ENCODE assay signal across 8 cellular contexts in the genomic region with DNA sequence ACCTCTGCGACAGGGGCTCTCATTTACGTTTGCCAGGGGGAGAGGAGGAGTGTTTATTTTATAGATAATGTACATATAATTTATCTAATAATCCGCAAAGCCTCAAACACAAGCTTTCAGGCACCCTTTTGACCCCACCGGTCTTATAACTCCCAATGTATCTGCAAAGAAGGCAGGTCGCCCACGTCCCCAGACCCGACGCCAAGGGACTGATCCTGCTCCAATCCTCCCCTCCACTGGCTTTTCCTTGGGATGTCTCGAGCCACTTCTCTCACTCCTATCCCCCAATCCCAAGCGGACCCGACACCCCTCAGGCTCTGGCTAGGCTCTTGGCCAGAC. TPM values are rescaled to one million over a fixed set of nuclear protein-coding genes. Genes with fewer than 3 reads are reported as not detected.
DNase-seq lines count a peak whose midpoint lies in the region; ATAC-seq, FAIRE-seq and TF ChIP-seq lines count a peak whose summit lies in the region.

No MANE protein-coding gene starts in this region.

- H2BK15ac ChIP-seq in mesenchymal stem cell (ENCODE audit: low read depth, poor library complexity, severe bottlenecking) = peak overlapping the region; percentile 77

- TF ChIP-seq POLR2A in K562 (conservative IDR thresholded peaks at IDR 0.05) = no peak

- no peak for DNase-seq in HL-60 (ENCODE audit: low read depth in 1 of 2, low spot score in 1 of 2)
- no peak for DNase-seq in K562 (ENCODE audit: extremely low read depth in 1 of 4, low spot score in 3 of 4)
- DNase-seq in mesenchymal stem cell = no peak
- no peak for DNase-seq in GM19239 (ENCODE audit: insufficient read length, low spot score)
- DNase-seq in occipital lobe (lab: John Stamatoyannopoulos, UW) = no peak
- no peak for DNase-seq in activated CD4-positive, alpha-beta T cell treated with anti-CD3 and anti-CD28 coated beads for 4 hours

- peaks cover 44% of the 10 kb centered on the region for H3K79me2 ChIP-seq in K562 (ENCODE audit: control insufficient read depth, insufficient read depth, low read length)

- H2BK5ac ChIP-seq in mesenchymal stem cell (ENCODE audit: low read depth, low read length, poor library complexity, severe bottlenecking) = no peak overlapping the region

- H3K9me1 ChIP-seq in K562 (ENCODE audit: control insufficient read depth, insufficient read depth, low read length) = no peaks in the 10 kb centered on the region

- peak overlapping the region; percentile 81 to 82 for H3K4ac ChIP-seq in mesenchymal stem cell (ENCODE audit: low read depth in 1 of 2, low read length in 2 of 2)

- H3K4me2 ChIP-seq in K562 (ENCODE audit: insufficient read depth, low read length) = peak overlapping the region; percentile 92
- peak overlapping the region; percentile 72 for H3K4me2 ChIP-seq in mesenchymal stem cell (ENCODE audit: low read length, poor library complexity, severe bottlenecking)

- no peaks in the 10 kb centered on the region for H3K9me3 ChIP-seq in K562 (replicated peaks; ENCODE audit: control insufficient read depth, insufficient read depth, low read depth, low read length)
- no peaks in the 10 kb centered on the region for H3K9me3 ChIP-seq in mesenchymal stem cell (ENCODE audit: control insufficient read depth, low read length)

- no peak overlapping the region for H2BK120ac ChIP-seq in mesenchymal stem cell (ENCODE audit: low read depth, low read length)

- TSS peak; percentile 47 for BruUV-seq in K562 (replicated peaks; lab: Mats Ljungman, UMichigan)

- H3K4me3 ChIP-seq in GM12875 (ENCODE audit: low read depth, low read length) (peak overlapping the region; percentile 72), HL-60 (replicated peaks; ENCODE audit: insufficient read depth, low read length) (peak overlapping the region; percentile 96), K562 (peak overlapping the region; percentile 73), mesenchymal stem cell (ENCODE audit: insufficient read depth in 1 of 2, low read depth in 1 of 2, low read length in 2 of 2) (peak overlapping the region; percentile 92 to 99)

- in situ Hi-C loops in K562 (cut with MboI) = no loop called here

- intact Hi-C loops in K562 (cut with micrococcal nuclease) = no loop called here

- no peaks in the 10 kb centered on the region; the same call in 1 of the 2 replicates for H4K20me1 ChIP-seq in K562 (replicated peaks; ENCODE audit: control insufficient read depth, insufficient read depth, low read length)

- no peak for TF ChIP-seq EP300 in K562 (IDR thresholded peaks at IDR 0.05; ENCODE audit: low read length)

- H2AFZ ChIP-seq in K562 (ENCODE audit: low read depth, low read length) (peak overlapping the region; percentile 77), mesenchymal stem cell (ENCODE audit: low read depth, low read length) (no peak overlapping the region)

- no peak for FAIRE-seq in K562 (lab: Jason Lieb, UNC)
- FAIRE-seq in GM19239 (lab: Jason Lieb, UNC) = no peak

- no peaks in the 10 kb centered on the region for H3K27me3 ChIP-seq in HL-60 (ENCODE audit: insufficient read depth, poor library complexity, severe bottlenecking)
- H3K27me3 ChIP-seq in K562 (ENCODE audit: control insufficient read depth in 2 of 2, insufficient read depth in 2 of 2, low read length in 2 of 2) = no peaks in the 10 kb centered on the region
- H3K27me3 ChIP-seq in mesenchymal stem cell (ENCODE audit: control insufficient read depth in 1 of 2, insufficient read depth in 1 of 2, low read length in 2 of 2) = no peaks in the 10 kb centered on the region

- peaks cover 7 to 9% of the 10 kb centered on the region in 2 experiments; a peak in 4 of 5 replicates for H3K4me1 ChIP-seq in K562 (replicated peaks in 1 of 2; ENCODE audit: control insufficient read depth in 2 of 2, insufficient read depth in 2 of 2, low read length in 2 of 2)
- no peaks in the 10 kb centered on the region for H3K4me1 ChIP-seq in mesenchymal stem cell (ENCODE audit: control insufficient read depth, insufficient read depth, low read depth, low read length)

- peak overlapping the region; percentile 99 for H3K18ac ChIP-seq in mesenchymal stem cell (ENCODE audit: low read depth in 1 of 2, low read length in 2 of 2)

- CTCF ChIA-PET in K562 (lab: Yijun Ruan, JAX; ENCODE audit: low intra/inter-chr PET ratio) = no interaction called here

- peak; percentile 63 for ATAC-seq in K562
- no peak for ATAC-seq in HG02852 (IDR thresholded peaks at IDR 0.05; ENCODE audit: unreplicated experiment)

- H3K23ac ChIP-seq in mesenchymal stem cell (ENCODE audit: low read length in 2 of 2) = no peak overlapping the region

- POLR2A ChIA-PET in K562 (lab: Yijun Ruan, JAX) = interaction anchor here (0.7 to 2.2 kb wide), 4 partner anchors 10 to 270 kb away, joined by 3 to 15 read pairs (median 6); no protein-coding TSS in a partner anchor

- H3K14ac ChIP-seq in mesenchymal stem cell (ENCODE audit: low read length in 2 of 2) = peak overlapping the region in 1 of 2 experiments; percentile 72

- H2AK5ac ChIP-seq in mesenchymal stem cell (ENCODE audit: low read length, severe bottlenecking) = no peak overlapping the region

- H3K36me3 ChIP-seq in K562 (ENCODE audit: control insufficient read depth, insufficient read depth, low read length) = peaks cover 27% of the 10 kb centered on the region; the same call in 1 of the 3 replicates
- H3K36me3 ChIP-seq in mesenchymal stem cell (ENCODE audit: control insufficient read depth in 1 of 2, insufficient read depth in 2 of 2, low read depth in 1 of 2, low read length in 2 of 2) = peaks cover 3 to 23% of the 10 kb centered on the region in 2 experiments

- TF ChIP-seq RAD21 in K562 (CRISPR knock-in tag; conservative IDR thresholded peaks at IDR 0.05 in 1 of 2, IDR thresholded peaks at IDR 0.05 in 1 of 2) = no peak

- H4K91ac ChIP-seq in mesenchymal stem cell (ENCODE audit: low read length) = peak overlapping the region; percentile 98

- TF ChIP-seq CTCF in GM12875 (IDR thresholded peaks at IDR 0.05; ENCODE audit: borderline replicate concordance, insufficient read depth, low read depth, low read length) (no peak), HL-60 (IDR thresholded peaks at IDR 0.05; ENCODE audit: insufficient read depth, low read length) (no peak), K562 (IDR thresholded peaks at IDR 0.05 in 2 of 3, conservative IDR thresholded peaks at IDR 0.05 in 1 of 3; ENCODE audit: insufficient read depth in 2 of 3, low read depth in 1 of 3, low read length in 3 of 3) (no peak)

- peak overlapping the region; percentile 90 for H3K27ac ChIP-seq in HL-60 (replicated peaks)
- peak overlapping the region; percentile 86 for H3K27ac ChIP-seq in K562 (ENCODE audit: extremely low read depth, low read depth, low read length)
- no peak overlapping the region for H3K27ac ChIP-seq in mesenchymal stem cell (ENCODE audit: low read length, poor library complexity, severe bottlenecking)

- H3K9ac ChIP-seq in K562 (ENCODE audit: insufficient read depth in 1 of 2, low read depth in 2 of 2, low read length in 2 of 2) (peak overlapping the region; percentile 92 to 95), mesenchymal stem cell (ENCODE audit: low read length) (peak overlapping the region; percentile 99)

- peaks cover 5% of the 10 kb centered on the region for H3K79me1 ChIP-seq in mesenchymal stem cell (replicated peaks; ENCODE audit: low read length, poor library complexity, severe bottlenecking)

- H4K8ac ChIP-seq in mesenchymal stem cell (ENCODE audit: low read length) = peak overlapping the region; percentile 97

- WGBS in K562 (ENCODE audit: insufficient coverage, low coverage, missing lambda C conversion rate) = 2% methylated on average over 8 of the region's 11 CpGs
- WGBS in mesenchymal stem cell = under 1% methylated on average over 9 of the region's 11 CpGs

- no peak overlapping the region for H2BK12ac ChIP-seq in mesenchymal stem cell (ENCODE audit: low read length in 2 of 2)

TF ChIP-seq in K562, 482 proteins besides CTCF, POLR2A, EP300 and RAD21:
- TF ChIP-seq SIN3A (IDR thresholded peaks at IDR 0.05; ENCODE audit: borderline replicate concordance in 2 of 2, control insufficient read depth in 1 of 2, low read depth in 2 of 2, low read length in 2 of 2) (0 out of 4 replicates have a peak, but pooled peaks of 1 of the 2 experiments have one; percentile 17), ZNF124 (CRISPR knock-in tag; IDR thresholded peaks at IDR 0.05) (no peak), NR2F6 (CRISPR knock-in tag; IDR thresholded peaks at IDR 0.05) (no peak), CHD1 (IDR thresholded peaks at IDR 0.05; ENCODE audit: low read length) (no peak), EGR1 (conservative IDR thresholded peaks at IDR 0.05) (peak; percentile 36), TAF1 (IDR thresholded peaks at IDR 0.05; ENCODE audit: control insufficient read depth, extremely low read depth, insufficient read depth, low read length, severe bottlenecking) (no peak)

RNA-seq across cellular contexts. Expression of a gene that starts 0.5 kb away (rescaled TPM):
- 45.1 and 50.3 TPM in 2 replicates for total RNA-seq in K562 (2011; cell fraction: chromatin; rRNA removed; ENCODE audit: low replicate concordance)
- total RNA-seq in K562 (2011; cell fraction: nucleolus; rRNA removed) = 26.2 and 35.5 TPM in 2 replicates
- 24.5 and 29.1 TPM in 2 replicates for total RNA-seq in K562 (2011; cell fraction: nucleoplasm; rRNA removed)
- total RNA-seq in K562 (2014; rRNA removed) (6.6 and 10.3 TPM in 2 replicates), K562 (2014; rRNA removed; fragmentation: Illumina TruSeq; extraction: Trizol) (11.2 and 13.0 TPM in 2 replicates), K562 (2015; rRNA removed; fragmentation: Illumina TruSeq; extraction: Trizol) (9.5 and 11.3 TPM in 2 replicates), K562 (2021) (13.3 and 15.6 TPM in 2 replicates), occipital lobe (12.9 TPM)
- polyA plus RNA-seq in K562 (2011; rRNA removed) (27.7 and 29.0 TPM in 2 replicates), K562 (2014; fragmentation: Illumina TruSeq; extraction: Trizol) (13.4 and 15.1 TPM in 2 replicates), K562 (2014; fragmentation: Nextera tagmentation; extraction: Ambion mirVana) (10 to 100 TPM; 29.2 to 33.7 TPM), K562 (2014; rRNA removed) (9.2 and 9.6 TPM in 2 replicates)
- 23.2 and 27.3 TPM in 2 replicates for polyA plus RNA-seq in K562 (2011; cell fraction: cytosol; rRNA removed)
- 12.6 and 17.4 TPM in 2 replicates for polyA plus RNA-seq in K562 (2011; cell fraction: nucleus; rRNA removed)
- 8.1 and 10.0 TPM in 2 replicates for polyA plus RNA-seq in K562 (2012)
- 47.9 and 52.2 TPM in 2 replicates for polyA minus RNA-seq in K562 (2011; rRNA and poly(A)+ RNA removed)
- 15.9 and 20.3 TPM in 2 replicates for polyA minus RNA-seq in K562 (2011; cell fraction: cytosol; rRNA and poly(A)+ RNA removed)
- 32.0 and 44.4 TPM in 2 replicates for polyA minus RNA-seq in K562 (2011; cell fraction: nucleus; rRNA and poly(A)+ RNA removed)
- polyA plus RNA-seq in mesenchymal stem cell (2013, experiment 1 of 2) = 24.1 TPM
- polyA plus RNA-seq in mesenchymal stem cell (2013, experiment 2 of 2) = 23.0 TPM
